7 cellular contexts compared by ENCODE assay signal in the genomic region with DNA sequence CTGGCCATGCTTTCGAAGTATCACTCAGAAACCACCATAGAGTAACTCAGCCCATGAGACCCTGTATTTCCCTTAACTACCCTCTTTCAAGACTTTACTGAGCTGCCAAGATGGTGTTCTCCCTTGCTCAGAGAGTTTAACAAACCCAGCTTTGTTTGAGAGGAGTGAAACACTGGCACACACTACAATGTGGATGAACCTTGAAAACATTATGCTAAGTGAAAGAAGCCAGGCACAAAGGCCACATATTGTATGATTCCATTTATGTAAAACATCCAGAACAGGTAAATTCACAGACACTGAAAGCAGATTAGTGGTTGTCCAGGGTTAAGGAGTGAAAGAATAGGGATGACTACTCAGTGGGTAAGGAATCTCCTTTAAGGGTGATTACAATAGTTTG. TPM values are rescaled to one million over a fixed set of nuclear protein-coding genes. Genes with fewer than 3 reads are reported as not detected.
"Had no signal": no experiment of that assay in that cellular context is flagged by ENCODE, and none has a peak within 500 bp of the region (broad histone marks: within the 10 kb centered on the region; RNA-seq: fewer than 3 reads in every experiment).

No MANE protein-coding gene starts in this region.

- FAIRE-seq: G401.6, GM12878, GM12891, GM12892, GM19239 had no signal

- ATAC-seq: GM12878 had no signal

- DNase-seq: GDM1 had no signal

- H3K4me3 ChIP-seq: GM12878 had no signal

RNA-seq across cellular contexts. Expression of a gene that starts 18.9 kb away (rescaled TPM):
- total RNA-seq: G401 had no signal
- polyA plus RNA-seq: GM12878 had no signal

RNA-seq across cellular contexts. Expression of a gene that starts 49.8 kb away (rescaled TPM):
- total RNA-seq: G401 had no signal
- polyA plus RNA-seq: GM12878 had no signal
